Comparison of ENCODE assay signal across 16 cellular contexts in the genomic region with DNA sequence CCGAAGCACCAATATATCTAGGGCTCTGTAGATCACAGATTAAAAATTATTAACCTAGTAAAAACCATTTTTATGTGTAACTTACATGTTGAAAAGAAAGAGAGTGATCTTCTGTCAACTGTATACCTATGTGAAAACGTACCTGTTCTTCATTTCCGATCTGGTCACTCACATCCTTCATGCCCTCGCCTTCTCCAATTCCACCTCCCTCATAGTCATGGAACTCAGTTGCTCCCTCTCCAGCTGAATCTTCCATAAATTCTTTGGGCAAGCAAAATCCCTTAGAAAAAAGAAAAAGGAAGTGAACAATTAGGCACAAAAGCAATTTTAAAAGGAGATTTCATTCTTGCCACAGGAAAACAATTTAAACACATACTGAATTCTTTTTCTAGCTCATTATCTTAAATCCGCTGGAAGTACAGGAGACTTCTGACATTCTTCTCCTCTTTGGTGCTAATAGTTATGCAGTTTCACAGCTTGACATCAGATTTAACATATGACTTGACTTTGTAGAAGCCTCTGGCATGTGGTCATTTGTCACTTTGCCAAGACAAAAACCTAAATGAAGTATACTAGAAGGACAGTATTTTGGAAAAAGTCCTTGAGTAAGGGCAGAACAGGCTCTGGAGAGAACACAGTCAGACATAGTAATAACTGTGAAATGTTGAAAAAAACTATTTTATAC. TPM values are rescaled to one million over a fixed set of nuclear protein-coding genes. Genes with fewer than 3 reads are reported as not detected.
A peak's percentile ranks its signal among the peaks of the same experiment; 100 is the strongest.
DNase-seq lines count a peak whose midpoint lies in the region; ATAC-seq, FAIRE-seq and TF ChIP-seq lines count a peak whose summit lies in the region.
"Had no signal": no experiment of that assay in that cellular context is flagged by ENCODE, and none has a peak within 500 bp of the region (broad histone marks: within the 10 kb centered on the region; RNA-seq: fewer than 3 reads in every experiment).

No MANE protein-coding gene starts in this region.

- TF ChIP-seq POLR2A in endothelial cell of umbilical vein (IDR thresholded peaks at IDR 0.05; ENCODE audit: low read depth, low read length), result no peak

- BruUV-seq in endothelial cell of umbilical vein (replicated peaks; lab: Mats Ljungman, UMichigan), result no TSS peak

- no peak for ATAC-seq in stimulated activated naive CD8-positive, alpha-beta T cell treated with anti-CD3 and anti-CD28 coated beads, Interleukin-15, amount 100 ng/mL, for 72 hours
- no peak for ATAC-seq in HG03095 (IDR thresholded peaks at IDR 0.05; ENCODE audit: unreplicated experiment)
- ATAC-seq in activated CD8-positive, alpha-beta T cell treated with anti-CD3 and anti-CD28 coated beads for 36 hours, result no peak
- ATAC-seq: activated naive CD4-positive, alpha-beta T cell treated with anti-CD3 and anti-CD28 coated beads, Interleukin-2, amount 50 U/mL, for 72 hours; naive thymus-derived CD8-positive, alpha-beta T cell had no signal

- dilution Hi-C loops in endothelial cell of umbilical vein (cut with MboI; ENCODE audit: extremely low pct_ligation_motif_present, low sequenced_read_pairs), result no loop called here

- H3K9me3 ChIP-seq in endothelial cell of umbilical vein (replicated peaks; ENCODE audit: control insufficient read depth, insufficient read depth, low read length) (no peaks in the 10 kb centered on the region), mesodermal cell (ENCODE audit: control insufficient read depth, low read length) (no peaks in the 10 kb centered on the region)
- H3K9me3 ChIP-seq: stomach had no signal

- in situ Hi-C loops in G401 (cut with HindIII; ENCODE audit: low sequenced_read_pairs), result no loop called here
- in situ Hi-C loops in SK-MEL-5 (cut with HindIII; ENCODE audit: low pct_unique_long_range_greater_than_20kb, low sequenced_read_pairs), result no loop called here

- peak overlapping the region in 1 of 2 donors; percentile 80 for H3K27ac Mint-ChIP-seq in stimulated activated naive CD8-positive, alpha-beta T cell treated with anti-CD3 and anti-CD28 coated beads, Interleukin-15, amount 100 ng/mL, for 72 hours
- H3K27ac Mint-ChIP-seq in activated CD8-positive, alpha-beta T cell treated with anti-CD3 and anti-CD28 coated beads for 36 hours, result no peak overlapping the region
- H3K27ac Mint-ChIP-seq: T-helper 2 cell treated with Interferon-gamma antibody and Interleukin-4, amounts not matched to agents 5 μg/mL and 100 μg/mL, for 36 hours had no signal

- H3K27me3 Mint-ChIP-seq in stimulated activated naive CD8-positive, alpha-beta T cell treated with anti-CD3 and anti-CD28 coated beads, Interleukin-15, amount 100 ng/mL, for 72 hours, result no peaks in the 10 kb centered on the region
- no peaks in the 10 kb centered on the region for H3K27me3 Mint-ChIP-seq in activated CD8-positive, alpha-beta T cell treated with anti-CD3 and anti-CD28 coated beads for 36 hours
- H3K27me3 Mint-ChIP-seq: naive thymus-derived CD8-positive, alpha-beta T cell had no signal

- no peak overlapping the region for H3K9ac ChIP-seq in endothelial cell of umbilical vein (replicated peaks; ENCODE audit: extremely low read depth, insufficient read depth, low read length)

- no peak overlapping the region for H2AFZ ChIP-seq in endothelial cell of umbilical vein (ENCODE audit: low read depth, low read length)

- TF ChIP-seq CTCF in endothelial cell of umbilical vein (IDR thresholded peaks at IDR 0.05; ENCODE audit: extremely low read depth in 1 of 2, insufficient read depth in 1 of 2, low read depth in 1 of 2, low read length in 2 of 2) (no peak), GM20000 (IDR thresholded peaks at IDR 0.05; ENCODE audit: extremely low read depth, missing control alignments) (no peak)
- no peak for TF ChIP-seq CTCF in activated CD8-positive, alpha-beta T cell treated with anti-CD3 and anti-CD28 coated beads for 36 hours (IDR thresholded peaks at IDR 0.05)

- no peak overlapping the region for H3K4me3 Mint-ChIP-seq in stimulated activated naive CD8-positive, alpha-beta T cell treated with anti-CD3 and anti-CD28 coated beads, Interleukin-15, amount 100 ng/mL, for 72 hours
- H3K4me3 Mint-ChIP-seq in activated CD8-positive, alpha-beta T cell treated with anti-CD3 and anti-CD28 coated beads for 36 hours, result no peak overlapping the region
- H3K4me3 Mint-ChIP-seq: naive thymus-derived CD8-positive, alpha-beta T cell; T-helper 2 cell treated with Interferon-gamma antibody and Interleukin-4, amounts not matched to agents 5 μg/mL and 100 μg/mL, for 36 hours had no signal

- H3K4me1 ChIP-seq in endothelial cell of umbilical vein (ENCODE audit: control insufficient read depth, extremely low read depth, insufficient read depth, low read length) (no peaks in the 10 kb centered on the region), mesodermal cell (ENCODE audit: control insufficient read depth, insufficient read depth, low read length, poor library complexity, severe bottlenecking) (peaks cover 4% of the 10 kb centered on the region)
- H3K4me1 ChIP-seq: stomach had no signal

- H3K4me1 Mint-ChIP-seq in stimulated activated naive CD8-positive, alpha-beta T cell treated with anti-CD3 and anti-CD28 coated beads, Interleukin-15, amount 100 ng/mL, for 72 hours, result no peaks in the 10 kb centered on the region
- no peaks in the 10 kb centered on the region for H3K4me1 Mint-ChIP-seq in activated CD8-positive, alpha-beta T cell treated with anti-CD3 and anti-CD28 coated beads for 36 hours (ENCODE audit: low read depth)
- H3K4me1 Mint-ChIP-seq: naive thymus-derived CD8-positive, alpha-beta T cell had no signal

- FAIRE-seq in endothelial cell of umbilical vein (lab: Jason Lieb, UNC), result peak; percentile 40

- no peaks in the 10 kb centered on the region for H3K9me3 Mint-ChIP-seq in stimulated activated naive CD8-positive, alpha-beta T cell treated with anti-CD3 and anti-CD28 coated beads, Interleukin-15, amount 100 ng/mL, for 72 hours
- H3K9me3 Mint-ChIP-seq in activated CD8-positive, alpha-beta T cell treated with anti-CD3 and anti-CD28 coated beads for 36 hours, result no peaks in the 10 kb centered on the region
- H3K9me3 Mint-ChIP-seq: activated naive CD4-positive, alpha-beta T cell treated with anti-CD3 and anti-CD28 coated beads, Interleukin-2, amount 50 U/mL, for 72 hours; naive thymus-derived CD8-positive, alpha-beta T cell; T-helper 2 cell treated with Interferon-gamma antibody and Interleukin-4, amounts not matched to agents 5 μg/mL and 100 μg/mL, for 36 hours had no signal

- no peaks in the 10 kb centered on the region for H4K20me1 ChIP-seq in endothelial cell of umbilical vein (replicated peaks; ENCODE audit: control insufficient read depth, extremely low read depth, insufficient read depth, low read length)

- CTCF ChIA-PET in endothelial cell of umbilical vein (lab: Charles Lee), result no interaction called here
- CTCF ChIA-PET in activated CD8-positive, alpha-beta T cell treated with anti-CD3 and anti-CD28 coated beads for 36 hours (lab: Charles Lee), result interaction anchor here (1.1 kb wide), 1 partner anchor 9 kb away, joined by 5 read pairs; no protein-coding TSS in a partner anchor

- no peaks in the 10 kb centered on the region for H3K9me1 ChIP-seq in endothelial cell of umbilical vein (replicated peaks; ENCODE audit: control insufficient read depth, extremely low read depth, insufficient read depth, low read length)

- 60% methylated on average over 4 of the region's 5 CpGs; no CpG with 5 or more reads in 1 of the 2 experiments for WGBS in mesodermal cell (ENCODE audit: insufficient coverage in 2 of 2), 2 experiments

- H3K27ac ChIP-seq in endothelial cell of umbilical vein (ENCODE audit: insufficient read depth, low read depth, low read length) (no peak overlapping the region), mesodermal cell (ENCODE audit: low read depth, low read length, severe bottlenecking) (peak overlapping the region; percentile 25)
- H3K27ac ChIP-seq: HL-60, stomach had no signal

- peaks cover 9 to 20% of the 10 kb centered on the region in 2 experiments for H3K36me3 ChIP-seq in endothelial cell of umbilical vein (ENCODE audit: control insufficient read depth in 2 of 2, extremely low read depth in 1 of 2, insufficient read depth in 2 of 2, low read length in 2 of 2)
- peaks cover 77% of the 10 kb centered on the region for H3K36me3 ChIP-seq in mesodermal cell (ENCODE audit: control insufficient read depth, insufficient read depth, low read length)

- H3K27me3 ChIP-seq in endothelial cell of umbilical vein (ENCODE audit: control insufficient read depth in 2 of 2, insufficient read depth in 2 of 2, low read length in 2 of 2), result no peaks in the 10 kb centered on the region
- H3K27me3 ChIP-seq: stomach had no signal

- no peaks in the 10 kb centered on the region for H3K79me2 ChIP-seq in endothelial cell of umbilical vein (ENCODE audit: control insufficient read depth, insufficient read depth, low read length)

- POLR2A ChIA-PET in endothelial cell of umbilical vein (lab: Charles Lee), result no interaction called here
- POLR2A ChIA-PET in activated CD8-positive, alpha-beta T cell treated with anti-CD3 and anti-CD28 coated beads for 36 hours (lab: Charles Lee), result interaction anchor here (0.9 kb wide), 1 partner anchor 10 kb away, joined by 3 read pairs; no protein-coding TSS in a partner anchor

- no peak overlapping the region for H3K4me3 ChIP-seq in endothelial cell of umbilical vein (replicated peaks in 1 of 3; ENCODE audit: insufficient read depth in 1 of 3, low read depth in 1 of 3, low read length in 3 of 3)
- no peak overlapping the region for H3K4me3 ChIP-seq in mesodermal cell (ENCODE audit: extremely low read depth, insufficient read depth, low read length, poor library complexity, severe bottlenecking)
- H3K4me3 ChIP-seq: stomach had no signal

- peaks cover 48% of the 10 kb centered on the region for H3K36me3 Mint-ChIP-seq in activated CD8-positive, alpha-beta T cell treated with anti-CD3 and anti-CD28 coated beads for 36 hours (ENCODE audit: low read depth)

- peak; percentile 12 for DNase-seq in G401 (ENCODE audit: low spot score)
- DNase-seq in SK-MEL-5 (ENCODE audit: low read depth, low spot score), result peak; percentile 30
- DNase-seq in endothelial cell of umbilical vein (ENCODE audit: low read depth, low spot score), result peak; percentile 6
- no peak for DNase-seq in GM20000 (ENCODE audit: low spot score)
- no peak for DNase-seq in stimulated activated naive CD8-positive, alpha-beta T cell treated with anti-CD3 and anti-CD28 coated beads, Interleukin-15, amount 100 ng/mL, for 72 hours
- no peak for DNase-seq in activated CD8-positive, alpha-beta T cell treated with anti-CD3 and anti-CD28 coated beads for 36 hours
- DNase-seq: central memory CD4-positive, alpha-beta T cell; naive thymus-derived CD8-positive, alpha-beta T cell; NCI-H146; stimulated activated CD4-positive, alpha-beta T cell treated with anti-CD3 and anti-CD28 coated beads, Interleukin-15, amount 100 ng/mL, for 24 hours; stomach had no signal

- intact Hi-C loops in endothelial cell of umbilical vein (cut with micrococcal nuclease), result no loop called here
- intact Hi-C loops in activated CD8-positive, alpha-beta T cell treated with anti-CD3 and anti-CD28 coated beads for 36 hours (cut with micrococcal nuclease), result no loop called here

- H3K4me2 ChIP-seq in endothelial cell of umbilical vein (ENCODE audit: insufficient read depth, low read length), result no peak overlapping the region

RNA-seq across cellular contexts. Expression of gene LYRM2, which starts 29.5 kb away (rescaled TPM):
- total RNA-seq in G401 (2014; rRNA removed; shearing (Covaris generic)), result 17.0 and 19.9 TPM in 2 replicates
- total RNA-seq in SK-MEL-5 (2014; rRNA removed; shearing (Covaris generic)), result 35.2 and 35.4 TPM in 2 replicates
- 26.8 and 40.1 TPM in 2 replicates for polyA plus RNA-seq in SK-MEL-5 (2015; cell fraction: cytosol; rRNA removed)
- 15.8 and 17.7 TPM in 2 replicates for polyA plus RNA-seq in SK-MEL-5 (2015; cell fraction: nucleus; rRNA removed)
- 37.7 and 41.9 TPM in 2 replicates for total RNA-seq in endothelial cell of umbilical vein
- polyA plus RNA-seq in endothelial cell of umbilical vein, result 6.3 and 11.8 TPM in 2 replicates
- polyA plus RNA-seq in endothelial cell of umbilical vein (2011; cell fraction: cytosol; rRNA removed), result 25.8 and 28.9 TPM in 2 replicates
- 7.1 and 9.9 TPM in 2 replicates for polyA plus RNA-seq in endothelial cell of umbilical vein (2011; cell fraction: nucleus; rRNA removed)
- polyA plus RNA-seq in endothelial cell of umbilical vein (2012), result 25.2 and 37.6 TPM in 2 replicates
- 5.3 and 5.8 TPM in 2 replicates for polyA minus RNA-seq in endothelial cell of umbilical vein
- polyA minus RNA-seq in endothelial cell of umbilical vein (2011; cell fraction: cytosol; rRNA and poly(A)+ RNA removed), result 7.9 TPM
- polyA minus RNA-seq in endothelial cell of umbilical vein (2011; cell fraction: nucleus; rRNA and poly(A)+ RNA removed), result 7.3 and 12.1 TPM in 2 replicates
- 22.1 TPM for polyA plus RNA-seq in mesodermal cell (2013, experiment 1 of 2)
- 30.2 TPM for polyA plus RNA-seq in mesodermal cell (2013, experiment 2 of 2)
- total RNA-seq in activated CD8-positive, alpha-beta T cell treated with anti-CD3 and anti-CD28 coated beads for 36 hours, result 10 to 100 TPM; 23.6 to 23.7 TPM

Comparison
In these comparisons a context has a peak if more than half of its experiments do, and no peak if none do; other contexts are left out.
1. DNase-seq: peak in G401 (single experiment), SK-MEL-5 (single experiment) and endothelial cell of umbilical vein (single experiment); none in GM20000 (single experiment), stimulated activated naive CD8-positive, alpha-beta T cell treated with anti-CD3 and anti-CD28 coated beads, Interleukin-15, amount 100 ng/mL, for 72 hours (0 of 2) and activated CD8-positive, alpha-beta T cell treated with anti-CD3 and anti-CD28 coated beads for 36 hours (single experiment).